1 cellular context compared by ENCODE assay signal in genomic region chr16:87619360-87620200, GRCh38.
TF ChIP-seq lines count a peak whose summit lies in the region.

No MANE protein-coding gene starts in this region.

TF ChIP-seq in SK-N-SH, 30 proteins besides CTCF, POLR2A, EP300 and RAD21 (continued from another document):
- TF ChIP-seq USF2 (IDR thresholded peaks at IDR 0.05; ENCODE audit: borderline replicate concordance, low read depth, low read length), result no peak
- no peak for TF ChIP-seq RFX5 (IDR thresholded peaks at IDR 0.05; ENCODE audit: low read length)
